ENCODE assay signal across 8 cellular contexts in the genomic region with DNA sequence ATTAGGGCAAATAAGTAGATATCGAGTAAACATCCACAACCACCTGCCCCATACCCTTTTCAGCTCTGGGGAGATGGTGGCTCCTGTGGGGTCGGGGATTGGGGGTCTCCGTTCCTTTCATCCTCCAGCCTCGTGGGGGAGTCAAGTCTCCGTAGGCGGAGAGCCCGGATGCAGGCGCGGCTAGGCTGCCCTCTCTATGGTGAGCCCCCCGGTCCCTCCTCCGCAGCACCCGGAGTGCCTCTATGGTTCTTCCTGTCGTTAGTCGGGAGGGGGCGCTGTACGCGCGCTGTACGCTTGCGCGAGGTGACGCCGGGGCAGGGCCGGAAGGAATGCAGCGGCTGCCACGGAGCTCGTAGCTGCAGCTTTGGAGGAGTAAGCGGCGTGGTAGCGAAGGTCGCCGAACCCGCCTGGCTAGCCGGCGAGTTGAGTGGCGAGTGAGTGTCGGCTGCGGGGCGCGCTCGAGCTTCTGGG. TPM values are rescaled to one million over a fixed set of nuclear protein-coding genes. Genes with fewer than 3 reads are reported as not detected.
DNase-seq lines count a peak whose midpoint lies in the region; ATAC-seq and TF ChIP-seq lines count a peak whose summit lies in the region.

No MANE protein-coding gene starts in this region.

- peak overlapping the region; percentile 93 for H3K4me2 ChIP-seq in HCT116 (ENCODE audit: low read length)
- H3K4me2 ChIP-seq in MM.1S (ENCODE audit: low read depth, low read length): peak overlapping the region; percentile 84; the same call in 1 of the 2 replicates

- DNase-seq in GM06990 (ENCODE audit: extremely low read depth, insufficient read length) (peak; percentile 92), HCT116 (ENCODE audit: low read depth, low spot score) (peak; percentile 92), MM.1S (peak; percentile 94), SK-MEL-5 (ENCODE audit: low read depth, low spot score) (peak; percentile 95), globus pallidus (ENCODE audit: low spot score) (peak; percentile 83), nucleus accumbens (lab: John Stamatoyannopoulos, UW) (peak; percentile 33 to 95 (median 83)), suprapubic skin (ENCODE audit: low spot score in 2 of 2) (peak; percentile 94 to 95)
- DNase-seq in activated naive CD4-positive, alpha-beta T cell treated with anti-CD3 and anti-CD28 coated beads, Interleukin-2, amount 50 U/mL, for 16 hours: peak; percentile 93

- 5% methylated on average over 24 of the region's 41 CpGs for WGBS in suprapubic skin

- ATAC-seq in HCT116: peak; percentile 96

- H3K9ac ChIP-seq in HCT116 (ENCODE audit: low read length) (peak overlapping the region; percentile 90), MM.1S (ENCODE audit: low read length) (peak overlapping the region; percentile 69; the same call in 1 of the 2 replicates)

- no peaks in the 10 kb centered on the region for H3K9me2 ChIP-seq in HCT116 (ENCODE audit: insufficient read depth)
- no peaks in the 10 kb centered on the region for H3K9me2 ChIP-seq in MM.1S (replicated peaks; ENCODE audit: insufficient read depth, low read length)

- TF ChIP-seq EP300 in suprapubic skin (IDR thresholded peaks at IDR 0.05): no peak

- intact Hi-C loops in HCT116 (cut with micrococcal nuclease): loop anchor here (2.0 kb wide), 1 partner anchor 115 kb away; no protein-coding TSS in a partner anchor

- CTCF ChIA-PET in HCT116 (lab: Charles Lee): interaction anchor here (0.6 to 1.4 kb wide), 23 partner anchors 9 to 182 kb away, joined by 3 to 15 read pairs (median 4); partner anchors contain the start of genes RADIL and RBAK

- TF ChIP-seq CTCF in GM06990 (IDR thresholded peaks at IDR 0.05; ENCODE audit: insufficient read depth, low read length, poor library complexity, severe bottlenecking) (peak; percentile 93), HCT116 (IDR thresholded peaks at IDR 0.05 in 2 of 3, conservative IDR thresholded peaks at IDR 0.05 in 1 of 3; ENCODE audit: borderline replicate concordance in 1 of 3, insufficient read depth in 1 of 3, low read depth in 2 of 3, low read length in 2 of 3) (peak; percentile 83 to 93 (median 89); a peak in 5 of 6 replicates), MM.1S (IDR thresholded peaks at IDR 0.05; ENCODE audit: low read length) (peak; percentile 74), suprapubic skin (IDR thresholded peaks at IDR 0.05) (peak; percentile 44 to 82)

- no peaks in the 10 kb centered on the region for H4K20me1 ChIP-seq in HCT116 (ENCODE audit: insufficient read depth)
- H4K20me1 ChIP-seq in MM.1S (ENCODE audit: insufficient read depth, low read length): no peaks in the 10 kb centered on the region

- peak; percentile 46 for TF ChIP-seq POLR2A in HCT116 (IDR thresholded peaks at IDR 0.05; ENCODE audit: borderline replicate concordance, extremely low read depth, insufficient read depth, insufficient read length)
- TF ChIP-seq POLR2A in suprapubic skin (IDR thresholded peaks at IDR 0.05): peak in 1 of 2 donors; percentile 36

- RAD21 ChIA-PET in HCT116 (lab: Charles Lee; ENCODE audit: low non-redundant PET in 1 of 2, low total read pairs in 2 of 2, uncharacterized antibody in 2 of 2, unreplicated experiment in 2 of 2): interaction anchor here in 1 of 2 experiments (0.6 to 1.0 kb wide), 2 partner anchors 115 to 201 kb away, joined by 3 read pairs; no protein-coding TSS in a partner anchor

- no peaks in the 10 kb centered on the region for H3K9me3 ChIP-seq in HCT116 (ENCODE audit: control insufficient read depth in 1 of 2, insufficient read depth in 1 of 2, low read depth in 1 of 2, low read length in 2 of 2)
- H3K9me3 ChIP-seq in MM.1S (replicated peaks; ENCODE audit: insufficient read depth, low read length): no peaks in the 10 kb centered on the region
- no peaks in the 10 kb centered on the region for H3K9me3 ChIP-seq in suprapubic skin

- peak; percentile 77 for TF ChIP-seq RAD21 in HCT116 (IDR thresholded peaks at IDR 0.05; ENCODE audit: low read depth)

- POLR2A ChIA-PET in HCT116 (lab: Charles Lee): interaction anchor here (0.6 kb wide), 1 partner anchor 81 kb away, joined by 3 read pairs; no protein-coding TSS in a partner anchor

- H3K27me3 ChIP-seq in GM06990 (replicated peaks; ENCODE audit: control insufficient read depth, insufficient read depth, low read length) (no peaks in the 10 kb centered on the region), HCT116 (ENCODE audit: insufficient read depth, low read length) (no peaks in the 10 kb centered on the region), MM.1S (replicated peaks; ENCODE audit: insufficient read depth, low read length) (no peaks in the 10 kb centered on the region), suprapubic skin (no peaks in the 10 kb centered on the region)

- H3K36me3 ChIP-seq in GM06990 (ENCODE audit: control insufficient read depth, insufficient read depth, low read length) (no peaks in the 10 kb centered on the region; the same call in 1 of the 2 replicates), HCT116 (ENCODE audit: control insufficient read depth in 1 of 2, insufficient read depth in 2 of 2, low read length in 2 of 2) (peaks cover 17 to 22% of the 10 kb centered on the region in 2 experiments), MM.1S (replicated peaks; ENCODE audit: insufficient read depth, low read length) (no peaks in the 10 kb centered on the region; the same call in 1 of the 2 replicates), suprapubic skin (peaks cover 20% of the 10 kb centered on the region)

- peak overlapping the region; percentile 94 for H3K27ac ChIP-seq in HCT116 (ENCODE audit: low read depth, low read length)
- H3K27ac ChIP-seq in MM.1S (ENCODE audit: low read length): peak overlapping the region; percentile 78
- peak overlapping the region; percentile 84 for H3K27ac ChIP-seq in suprapubic skin

- in situ Hi-C loops in SK-MEL-5 (cut with HindIII; ENCODE audit: low pct_unique_long_range_greater_than_20kb, low sequenced_read_pairs): no loop called here

- H3K4me1 ChIP-seq in HCT116 (ENCODE audit: control insufficient read depth in 1 of 2, insufficient read depth in 2 of 2, low read length in 2 of 2): peaks cover 0 to 5% of the 10 kb centered on the region in 2 experiments; a peak in 1 of 4 replicates
- no peaks in the 10 kb centered on the region for H3K4me1 ChIP-seq in MM.1S (ENCODE audit: low read length)
- H3K4me1 ChIP-seq in suprapubic skin: peaks cover 17% of the 10 kb centered on the region

- H3K4me3 ChIP-seq in GM06990 (replicated peaks; ENCODE audit: low read depth, low read length) (peak overlapping the region; percentile 84), HCT116 (replicated peaks in 1 of 2; ENCODE audit: low read depth in 1 of 2, low read length in 2 of 2) (peak overlapping the region; percentile 72 to 84), MM.1S (ENCODE audit: low read length) (peak overlapping the region; percentile 79), suprapubic skin (peak overlapping the region; percentile 95)

- no TSS peak for BruUV-seq in HCT116 (replicated peaks; lab: Mats Ljungman, UMichigan)

- H3K79me2 ChIP-seq in HCT116 (ENCODE audit: insufficient read depth, low read length): peaks cover 46% of the 10 kb centered on the region
- peaks cover 27% of the 10 kb centered on the region for H3K79me2 ChIP-seq in MM.1S (ENCODE audit: low read length)

- 0 out of 2 replicates have a peak, but pooled peaks cover 6% of the 10 kb centered on the region for H3F3A ChIP-seq in MM.1S (ENCODE audit: insufficient read depth, low read length)

- H2AFZ ChIP-seq in HCT116 (ENCODE audit: low read depth, low read length, poor library complexity, severe bottlenecking) (peak overlapping the region; percentile 9), MM.1S (ENCODE audit: low read length) (peak overlapping the region; percentile 70)

TF ChIP-seq in HCT116, 20 proteins besides CTCF, POLR2A, EP300 and RAD21:
- TF ChIP-seq, protein P1, sequence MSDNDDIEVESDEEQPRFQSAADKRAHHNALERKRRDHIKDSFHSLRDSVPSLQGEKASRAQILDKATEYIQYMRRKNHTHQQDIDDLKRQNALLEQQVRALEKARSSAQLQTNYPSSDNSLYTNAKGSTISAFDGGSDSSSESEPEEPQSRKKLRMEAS (IDR thresholded peaks at IDR 0.05): peak; percentile 67
- TF ChIP-seq, protein P2, sequence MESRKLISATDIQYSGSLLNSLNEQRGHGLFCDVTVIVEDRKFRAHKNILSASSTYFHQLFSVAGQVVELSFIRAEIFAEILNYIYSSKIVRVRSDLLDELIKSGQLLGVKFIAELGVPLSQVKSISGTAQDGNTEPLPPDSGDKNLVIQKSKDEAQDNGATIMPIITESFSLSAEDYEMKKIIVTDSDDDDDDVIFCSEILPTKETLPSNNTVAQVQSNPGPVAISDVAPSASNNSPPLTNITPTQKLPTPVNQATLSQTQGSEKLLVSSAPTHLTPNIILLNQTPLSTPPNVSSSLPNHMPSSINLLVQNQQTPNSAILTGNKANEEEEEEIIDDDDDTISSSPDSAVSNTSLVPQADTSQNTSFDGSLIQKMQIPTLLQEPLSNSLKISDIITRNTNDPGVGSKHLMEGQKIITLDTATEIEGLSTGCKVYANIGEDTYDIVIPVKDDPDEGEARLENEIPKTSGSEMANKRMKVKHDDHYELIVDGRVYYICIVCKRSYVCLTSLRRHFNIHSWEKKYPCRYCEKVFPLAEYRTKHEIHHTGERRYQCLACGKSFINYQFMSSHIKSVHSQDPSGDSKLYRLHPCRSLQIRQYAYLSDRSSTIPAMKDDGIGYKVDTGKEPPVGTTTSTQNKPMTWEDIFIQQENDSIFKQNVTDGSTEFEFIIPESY (IDR thresholded peaks at IDR 0.05; ENCODE audit: extremely low read depth, insufficient replicate concordance, low read length): peak; percentile 25
- TF ChIP-seq EZH2phosphoT487 (IDR thresholded peaks at IDR 0.05; ENCODE audit: borderline replicate concordance): no peak
- TF ChIP-seq SIN3A (IDR thresholded peaks at IDR 0.05; ENCODE audit: low read depth): peak; percentile 42; the same call in 1 of the 2 replicates
- no peak for TF ChIP-seq FOSL1 (IDR thresholded peaks at IDR 0.05; ENCODE audit: low read depth)
- TF ChIP-seq CBX3 (IDR thresholded peaks at IDR 0.05; ENCODE audit: low read depth): peak; percentile 100
- peak; percentile 87 for TF ChIP-seq POLR2AphosphoS5 (IDR thresholded peaks at IDR 0.05; ENCODE audit: low read depth, low read length)
- TF ChIP-seq CEBPB (IDR thresholded peaks at IDR 0.05; ENCODE audit: low read depth): no peak
- peak; percentile 12 for TF ChIP-seq YY1 (IDR thresholded peaks at IDR 0.05; ENCODE audit: extremely low read depth, insufficient replicate concordance, low read depth, low read length)
- TF ChIP-seq ZNF274 (IDR thresholded peaks at IDR 0.05; ENCODE audit: low read depth, low read length): no peak
- no peak for TF ChIP-seq SRF (IDR thresholded peaks at IDR 0.05; ENCODE audit: low read depth)

RNA-seq across cellular contexts. Expression of gene MMD2, which starts 14.8 kb away (rescaled TPM):
- total RNA-seq in HCT116 (2021; ENCODE audit: unreplicated experiment) (not detected), suprapubic skin (not detected)
- not detected in 2 replicates for polyA plus RNA-seq in HCT116 (2012)
- not detected in 2 replicates for total RNA-seq in SK-MEL-5 (2014; rRNA removed; shearing (Covaris generic))
- not detected in 2 replicates for polyA plus RNA-seq in SK-MEL-5 (2015; cell fraction: cytosol; rRNA removed)
- polyA plus RNA-seq in SK-MEL-5 (2015; cell fraction: nucleus; rRNA removed): not detected in 2 replicates

Comparison
In these comparisons a context has a peak if more than half of its experiments do, and no peak if none do; other contexts are left out.
1. Peak in every context shown above with its lines: DNase-seq, ATAC-seq, H3K4me3 ChIP-seq and H3K27ac ChIP-seq.